23 cellular contexts compared by ENCODE assay signal in genomic region chr20:57409316-57409671, GRCh38. TPM values are rescaled to one million over a fixed set of nuclear protein-coding genes. Genes with fewer than 3 reads are reported as not detected.
DNase-seq lines count a peak whose midpoint lies in the region; ATAC-seq, FAIRE-seq and TF ChIP-seq lines count a peak whose summit lies in the region.
"Had no signal": no experiment of that assay in that cellular context is flagged by ENCODE, and none has a peak within 500 bp of the region (broad histone marks: within the 10 kb centered on the region; RNA-seq: fewer than 3 reads in every experiment).

No MANE protein-coding gene starts in this region.

- H3K27ac Mint-ChIP-seq in CD8-positive, alpha-beta T cell = peak overlapping the region; percentile 49
- H3K27ac Mint-ChIP-seq: activated CD4-positive, alpha-beta memory T cell treated with anti-CD3 and anti-CD28 coated beads for 36 hours had no signal

- DNase-seq in CD8-positive, alpha-beta T cell = peak in 2 of 7 experiments; percentile 11 to 46
- DNase-seq in HTR-8/SVneo (ENCODE audit: insufficient read length, low spot score) (no peak), right atrium auricular region (ENCODE audit: low spot score) (no peak), spleen (peak; percentile 64), DMS153 (lab: John Stamatoyannopoulos, UW) (no peak), SIG-M5 treated with dmso at 0.1 percent for 504 hours (lab: John Stamatoyannopoulos, UW; ENCODE audit: unreplicated experiment) (no peak)
- DNase-seq in activated CD8-positive, alpha-beta memory T cell treated with anti-CD3 and anti-CD28 coated beads for 24 hours = no peak
- DNase-seq: activated CD4-positive, alpha-beta memory T cell treated with anti-CD3 and anti-CD28 coated beads for 36 hours; activated CD4-positive, CD25-positive, alpha-beta regulatory T cell; activated naive CD4-positive, alpha-beta T cell treated with Interleukin-2 at 50 U/mL for 16 hours; amniotic stem cell; dorsolateral prefrontal cortex; kidney; NCI-H1694; NCI-H345; PC-9; stimulated activated naive CD8-positive, alpha-beta T cell treated with anti-CD3 and anti-CD28 coated beads, Interleukin-15, Interleukin-2, amounts not matched to agents 100 U/mL and 50 U/mL, for 24 hours; T-helper 9 cell had no signal

- H3K4me1 ChIP-seq in CD8-positive, alpha-beta T cell (ENCODE audit: insufficient read depth, low read length) = peaks cover 26% of the 10 kb centered on the region
- H3K4me1 ChIP-seq in right atrium auricular region (peaks cover 0 to 66% of the 10 kb centered on the region in 2 donors), spleen (peaks cover 0 to 86% (median 32%) of the 10 kb centered on the region in 6 donors)
- H3K4me1 ChIP-seq: upper lobe of left lung had no signal

- no peaks in the 10 kb centered on the region for H3K9me3 ChIP-seq in CD8-positive, alpha-beta T cell (ENCODE audit: low read length)
- no peaks in the 10 kb centered on the region for H3K9me3 ChIP-seq in right atrium auricular region
- no peaks in the 10 kb centered on the region for H3K9me3 ChIP-seq in spleen
- H3K9me3 ChIP-seq: upper lobe of left lung had no signal

- no peaks in the 10 kb centered on the region for H3K27me3 Mint-ChIP-seq in CD8-positive, alpha-beta T cell (ENCODE audit: low read depth)
- H3K27me3 Mint-ChIP-seq: activated CD4-positive, alpha-beta memory T cell treated with anti-CD3 and anti-CD28 coated beads for 36 hours; memory B cell had no signal

- TF ChIP-seq CTCF in CD8-positive, alpha-beta T cell (IDR thresholded peaks at IDR 0.05) = no peak
- TF ChIP-seq CTCF in right atrium auricular region (IDR thresholded peaks at IDR 0.05) (no peak), spleen (IDR thresholded peaks at IDR 0.05 in 8 of 11, conservative IDR thresholded peaks at IDR 0.05 in 3 of 11) (no peak)

- peaks cover 53% of the 10 kb centered on the region for H3K36me3 ChIP-seq in CD8-positive, alpha-beta T cell (ENCODE audit: insufficient read depth, low read length)
- H3K36me3 ChIP-seq in right atrium auricular region = peaks cover 48% of the 10 kb centered on the region
- H3K36me3 ChIP-seq in spleen = peaks cover 6 to 65% (median 64%) of the 10 kb centered on the region in 6 donors

- H3K9me3 Mint-ChIP-seq in CD8-positive, alpha-beta T cell = no peaks in the 10 kb centered on the region
- H3K9me3 Mint-ChIP-seq: activated CD4-positive, alpha-beta memory T cell treated with anti-CD3 and anti-CD28 coated beads for 36 hours; memory B cell had no signal

- peaks cover 38% of the 10 kb centered on the region for H3K4me1 Mint-ChIP-seq in CD8-positive, alpha-beta T cell (ENCODE audit: low read depth)

- intact Hi-C loops in CD8-positive, alpha-beta T cell (cut with DNase I, micrococcal nuclease) = no loop called here
- intact Hi-C loops in spleen (cut with DNase I; ENCODE audit: low total_unique reads) = no loop called here

- H3K27me3 ChIP-seq in CD8-positive, alpha-beta T cell (ENCODE audit: insufficient read depth, low read length) = no peaks in the 10 kb centered on the region
- H3K27me3 ChIP-seq in right atrium auricular region (no peaks in the 10 kb centered on the region), spleen (replicated peaks in 1 of 7) (no peaks in the 10 kb centered on the region)
- H3K27me3 ChIP-seq: dorsolateral prefrontal cortex, upper lobe of left lung had no signal

- ATAC-seq in CD8-positive, alpha-beta T cell = no peak
- ATAC-seq: stimulated activated naive CD8-positive, alpha-beta T cell treated with anti-CD3 and anti-CD28 coated beads, Interleukin-15, Interleukin-2, amounts not matched to agents 100 U/mL and 50 U/mL, for 24 hours had no signal

- no peak for TF ChIP-seq POLR2A in spleen (IDR thresholded peaks at IDR 0.05)

- CTCF ChIA-PET in CD8-positive, alpha-beta T cell (lab: Charles Lee) = interaction anchor here (0.9 to 1.0 kb wide), 3 partner anchors 19 to 86 kb away, joined by 3 read pairs; no protein-coding TSS in a partner anchor

- FAIRE-seq in HTR-8/SVneo (lab: Jason Lieb, UNC) = peak; percentile 40
- FAIRE-seq: kidney had no signal

- H3K27ac ChIP-seq in CD8-positive, alpha-beta T cell (ENCODE audit: low read depth, low read length) = no peak overlapping the region
- peak overlapping the region; percentile 75 to 76 for H3K27ac ChIP-seq in right atrium auricular region
- peak overlapping the region in 1 of 8 donors; percentile 38 for H3K27ac ChIP-seq in spleen
- H3K27ac ChIP-seq: HL-60, PC-9, SK-N-MC, skin epidermis, upper lobe of left lung had no signal

- POLR2A ChIA-PET in CD8-positive, alpha-beta T cell (lab: Charles Lee) = interaction anchor here (4.9 kb wide), 1 partner anchor 11 kb away, joined by 26 read pairs; no protein-coding TSS in a partner anchor

- no peak overlapping the region for H3K4me3 ChIP-seq in CD8-positive, alpha-beta T cell (ENCODE audit: low read depth, low read length)
- H3K4me3 ChIP-seq in right atrium auricular region (no peak overlapping the region), spleen (no peak overlapping the region)
- H3K4me3 ChIP-seq: dorsolateral prefrontal cortex, PC-9, SK-N-MC, skin epidermis, upper lobe of left lung had no signal

- H3K36me3 Mint-ChIP-seq in CD8-positive, alpha-beta T cell = peaks cover 58% of the 10 kb centered on the region

- no peak overlapping the region for H3K4me3 Mint-ChIP-seq in CD8-positive, alpha-beta T cell
- H3K4me3 Mint-ChIP-seq: activated CD4-positive, alpha-beta memory T cell treated with anti-CD3 and anti-CD28 coated beads for 36 hours; memory B cell had no signal

- WGBS in spleen, 5 donors = 79 to 87% (median 81%) methylated on average over 16 of the region's 16 CpGs

RNA-seq across cellular contexts. Expression of gene RBM38, which starts 18.1 kb away (rescaled TPM):
- total RNA-seq in CD8-positive, alpha-beta T cell = 100 to 1,000 TPM; 739 to 743 TPM
- 100 to 1,000 TPM; 127 to 151 TPM for total RNA-seq in right atrium auricular region
- total RNA-seq in spleen = 100 to 1,000 TPM in 1 of 7 donors, 10 to 100 TPM in 6; 49.2 to 120 (median 61.6) TPM
- 10 to 100 TPM; 48.6 to 87.8 (median 81.2) TPM for polyA plus RNA-seq in spleen

RNA-seq across cellular contexts. Expression of gene RAE1, which starts 58.2 kb away (rescaled TPM):
- 10 to 100 TPM; 58.9 to 59.4 TPM for total RNA-seq in CD8-positive, alpha-beta T cell
- total RNA-seq in right atrium auricular region (10 to 100 TPM; 11.6 to 11.8 TPM), spleen (10 to 100 TPM; 22.0 to 41.3 (median 24.2) TPM)
- polyA plus RNA-seq in spleen = 10 to 100 TPM; 16.2 to 20.2 (median 16.7) TPM

Comparison
In these comparisons a context has a peak if more than half of its experiments do, and no peak if none do; other contexts are left out.
1. RNA of gene RBM38, which starts 18.1 kb away (total RNA-seq): 739 to 743 TPM in CD8-positive, alpha-beta T cell; 127 to 151 TPM in right atrium auricular region and 49.2 to 120 TPM in spleen; every median in the first group is over 4 times any median in the second.